ENCODE assay signal across 20 cellular contexts in the genomic region with DNA sequence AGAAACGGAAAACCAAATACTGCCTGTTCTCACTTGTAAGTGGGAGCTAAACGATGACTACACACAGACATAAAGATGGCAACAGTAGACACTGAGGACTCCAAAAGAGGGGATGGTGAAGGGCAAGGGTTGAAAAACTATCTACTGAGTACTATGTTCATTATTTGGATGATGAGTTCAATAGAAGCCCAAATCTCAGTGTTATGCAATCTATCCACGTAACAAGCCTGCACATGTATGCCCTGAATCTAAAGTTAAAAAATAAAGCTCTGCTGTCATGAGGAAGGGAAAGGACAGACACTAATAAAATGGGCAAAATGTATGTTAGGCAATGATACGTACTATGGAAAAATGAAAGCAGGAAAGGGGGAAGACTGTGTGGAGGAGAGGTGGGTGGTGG.
"Had no signal": no experiment of that assay in that cellular context is flagged by ENCODE, and none has a peak within 500 bp of the region (broad histone marks: within the 10 kb centered on the region; RNA-seq: fewer than 3 reads in every experiment).

No MANE protein-coding gene starts in this region.

- H3K36me3 ChIP-seq: SJSA1 had no signal

- DNase-seq: IMR-90, Karpas-422, KG1, NCI-H1092, NCI-H1105 treated with DMSO at 0.1 percent for 48 hours, NCI-H1417 treated with DMSO at 0.1 percent for 48 hours, NCI-H146, NCI-H1694 treated with DMSO at 0.1 percent for 48 hours, NCI-H1930, NCI-H2081, NCI-H2107, NCI-H2227 treated with DMSO at 0.1 percent for 48 hours, NCI-H524, NCI-H526 treated with DMSO at 0.1 percent for 48 hours, NCI-H748 treated with DMSO at 0.1 percent for 48 hours, Right ventricle myocardium superior, RPMI8226, SIG-M5 had no signal

- H3K9me3 ChIP-seq: SJSA1 had no signal

- H3K4me1 ChIP-seq: SJSA1 had no signal

- H3K4me3 ChIP-seq: SJSA1, SK-N-MC had no signal

- H3K27ac ChIP-seq: SJSA1, SK-N-MC had no signal
